Comparison of ENCODE assay signal across 25 cellular contexts in genomic region chr16:88906535-88907105, GRCh38. TPM values are rescaled to one million over a fixed set of nuclear protein-coding genes. Genes with fewer than 3 reads are reported as not detected.
"Had no signal": no experiment of that assay in that cellular context is flagged by ENCODE, and none has a peak within 500 bp of the region (broad histone marks: within the 10 kb centered on the region; RNA-seq: fewer than 3 reads in every experiment).

No MANE protein-coding gene starts in this region.

- H3K27ac Mint-ChIP-seq: activated CD8-positive, alpha-beta T cell treated with anti-CD3 and anti-CD28 coated beads, Interleukin-2, amount 10 ng/mL, durations not matched to agents 7 days and 5 days; activated naive CD8-positive, alpha-beta T cell; activated T-helper 1 cell treated with anti-CD3 and anti-CD28 coated beads, Interleukin-12 subunit alpha, Interleukin-12 subunit beta, Interleukin-2, Interleukin-4 antibody, amounts not matched to agents 30 ng/mL and 10 ng/mL and 1 ng/mL, durations not matched to agents 14 hours and 24 hours and 36 hours; memory B cell had no signal

- H3K9me3 Mint-ChIP-seq: activated T-helper 1 cell treated with anti-CD3 and anti-CD28 coated beads, Interleukin-12 subunit alpha, Interleukin-12 subunit beta, Interleukin-2, Interleukin-4 antibody, amounts not matched to agents 30 ng/mL and 10 ng/mL and 1 ng/mL, durations not matched to agents 14 hours and 24 hours and 36 hours; memory B cell; stimulated activated naive B cell treated with anti-CD40 and anti-IgM and Interleukin-4, amounts not matched to agents 10 μg/mL and 1 μg/mL and 100 μg/mL, for 72 hours had no signal

- H3K4me3 ChIP-seq: adrenal gland, esophagus squamous epithelium, gastroesophageal sphincter, heart left ventricle, mucosa of descending colon, transverse colon had no signal

- H3K27me3 Mint-ChIP-seq: activated naive CD8-positive, alpha-beta T cell; memory B cell; stimulated activated naive B cell treated with anti-CD40 and anti-IgM and Interleukin-4, amounts not matched to agents 10 μg/mL and 1 μg/mL and 100 μg/mL, for 72 hours had no signal

- H3K9me3 ChIP-seq: adrenal gland, esophagus squamous epithelium, gastroesophageal sphincter, heart left ventricle, mucosa of descending colon, transverse colon had no signal

- H3K4me3 Mint-ChIP-seq: activated CD8-positive, alpha-beta T cell treated with anti-CD3 and anti-CD28 coated beads, Interleukin-2, amount 10 ng/mL, durations not matched to agents 7 days and 5 days; activated naive CD8-positive, alpha-beta T cell; activated T-helper 1 cell treated with anti-CD3 and anti-CD28 coated beads, Interleukin-12 subunit alpha, Interleukin-12 subunit beta, Interleukin-2, Interleukin-4 antibody, amounts not matched to agents 30 ng/mL and 10 ng/mL and 1 ng/mL, durations not matched to agents 14 hours and 24 hours and 36 hours; memory B cell; stimulated activated naive B cell treated with anti-CD40 and anti-IgM and Interleukin-4, amounts not matched to agents 10 μg/mL and 1 μg/mL and 100 μg/mL, for 72 hours had no signal

- DNase-seq: activated CD4-positive, alpha-beta T cell treated with anti-CD3 and anti-CD28 coated beads for 1 hour; activated CD4-positive, alpha-beta T cell treated with anti-CD3 and anti-CD28 coated beads, Interleukin-2, amount 50 U/mL, for 1 hour; activated CD8-positive, alpha-beta T cell treated with anti-CD3 and anti-CD28 coated beads, Interleukin-2, amount 10 ng/mL, durations not matched to agents 7 days and 5 days; activated gamma-delta T cell; adrenal gland; central memory CD4-positive, alpha-beta T cell; esophagus squamous epithelium; heart left ventricle; islet precursor cell; left cardiac atrium; mucosa of descending colon; posterior cingulate gyrus; retina; stimulated activated CD4-positive, alpha-beta T cell treated with anti-CD3 and anti-CD28 coated beads, Interleukin-2, amount 100 ng/mL, for 48 hours; stimulated activated CD8-positive, alpha-beta memory T cell treated with anti-CD3 and anti-CD28 coated beads, Interleukin-4, amount 100 ng/mL, for 48 hours; stimulated activated naive B cell treated with anti-CD40 and anti-IgM and Interleukin-4, amounts not matched to agents 10 μg/mL and 1 μg/mL and 100 μg/mL, for 72 hours; transverse colon; WERI-Rb-1 had no signal

- H3K27ac ChIP-seq: adrenal gland, gastroesophageal sphincter, transverse colon, WERI-Rb-1 had no signal

- ATAC-seq: activated CD8-positive, alpha-beta T cell treated with anti-CD3 and anti-CD28 coated beads, Interleukin-2, amount 10 ng/mL, durations not matched to agents 7 days and 5 days; gastroesophageal sphincter; heart left ventricle; left cardiac atrium; mucosa of descending colon; stimulated activated naive B cell treated with anti-CD40 and anti-IgM and Interleukin-4, amounts not matched to agents 10 μg/mL and 1 μg/mL and 100 μg/mL, for 72 hours had no signal

- H3K27me3 ChIP-seq: adrenal gland, heart left ventricle had no signal

- H3K36me3 ChIP-seq: adrenal gland, esophagus squamous epithelium, transverse colon, WERI-Rb-1 had no signal

RNA-seq across cellular contexts. Expression of gene PABPN1L, which starts 40.2 kb away (rescaled TPM):
- total RNA-seq: activated CD8-positive, alpha-beta T cell treated with anti-CD3 and anti-CD28 coated beads, Interleukin-2, amount 10 ng/mL, durations not matched to agents 7 days and 5 days; activated T-helper 1 cell treated with anti-CD3 and anti-CD28 coated beads, Interleukin-12 subunit alpha, Interleukin-12 subunit beta, Interleukin-2, Interleukin-4 antibody, amounts not matched to agents 30 ng/mL and 10 ng/mL and 1 ng/mL, durations not matched to agents 14 hours and 24 hours and 36 hours; astrocyte; esophagus squamous epithelium; heart left ventricle; left cardiac atrium; lower leg skin; mucosa of descending colon; omental fat pad; transverse colon had no signal
- polyA plus RNA-seq: heart left ventricle had no signal
